In genomic region chr14:61252354-61253063, GRCh38 we compare ENCODE assay signal across 9 cellular contexts. TPM values are rescaled to one million over a fixed set of nuclear protein-coding genes. Genes with fewer than 3 reads are reported as not detected.
A peak's percentile ranks its signal among the peaks of the same experiment; 100 is the strongest.
DNase-seq lines count a peak whose midpoint lies in the region; ATAC-seq and TF ChIP-seq lines count a peak whose summit lies in the region.
"Had no signal": no experiment of that assay in that cellular context is flagged by ENCODE, and none has a peak within 500 bp of the region (broad histone marks: within the 10 kb centered on the region; RNA-seq: fewer than 3 reads in every experiment).

No MANE protein-coding gene starts in this region.

- peak overlapping the region in 1 of 7 donors; percentile 12 for H3K27ac Mint-ChIP-seq in CD4-positive, alpha-beta memory T cell
- no peak overlapping the region for H3K27ac Mint-ChIP-seq in activated CD4-positive, alpha-beta T cell treated with anti-CD3 and anti-CD28 coated beads, Interleukin-2, amount 10 ng/mL, durations not matched to agents 24 days and 14 days
- H3K27ac Mint-ChIP-seq: activated naive CD4-positive, alpha-beta T cell treated with anti-CD3 and anti-CD28 coated beads, Interleukin-2, amount 50 U/mL, for 24 hours had no signal

- no peak overlapping the region for H3K4me3 Mint-ChIP-seq in CD4-positive, alpha-beta memory T cell
- H3K4me3 Mint-ChIP-seq in activated CD4-positive, alpha-beta T cell treated with anti-CD3 and anti-CD28 coated beads, Interleukin-2, amount 10 ng/mL, durations not matched to agents 24 days and 14 days = no peak overlapping the region
- H3K4me3 Mint-ChIP-seq: activated naive CD4-positive, alpha-beta T cell treated with anti-CD3 and anti-CD28 coated beads, Interleukin-2, amount 50 U/mL, for 24 hours had no signal

- no peak overlapping the region for H3K27ac ChIP-seq in CD4-positive, alpha-beta memory T cell (ENCODE audit: low read depth, low read length)
- no peak overlapping the region for H3K27ac ChIP-seq in lung (ENCODE audit: low read depth in 1 of 2, low read length in 1 of 2)

- CTCF ChIA-PET in CD4-positive, alpha-beta memory T cell (lab: Charles Lee; ENCODE audit: partially characterized antibody) = interaction anchor here (0.7 to 3.7 kb wide), 15 partner anchors 14 to 921 kb away, joined by 3 to 40 read pairs (median 4); partner anchors contain the start of gene TMEM30B

- no peak overlapping the region for H3K4me3 ChIP-seq in CD4-positive, alpha-beta memory T cell (ENCODE audit: low read length in 2 of 2)
- H3K4me3 ChIP-seq in lung = no peak overlapping the region

- H3K9me3 ChIP-seq in CD4-positive, alpha-beta memory T cell (ENCODE audit: control insufficient read depth in 1 of 2, low read length in 2 of 2) = no peaks in the 10 kb centered on the region
- H3K9me3 ChIP-seq in lung (ENCODE audit: control insufficient read depth in 2 of 2, insufficient read depth in 1 of 2, low read length in 1 of 2) = no peaks in the 10 kb centered on the region

- DNase-seq in CD4-positive, alpha-beta memory T cell = peak; percentile 49 to 69 (median 61)
- DNase-seq in NCI-H69 (lab: John Stamatoyannopoulos, UW) = peak; percentile 95
- peak; percentile 89 for DNase-seq in activated CD4-positive, alpha-beta T cell treated with anti-CD3 and anti-CD28 coated beads, Interleukin-2, amount 10 ng/mL, durations not matched to agents 24 days and 14 days
- DNase-seq in dermis microvascular lymphatic vessel endothelial cell (ENCODE audit: low read depth in 2 of 2) = peak; percentile 75 to 89
- DNase-seq in lung (ENCODE audit: low spot score) = peak; percentile 74
- DNase-seq in stimulated activated CD8-positive, alpha-beta memory T cell treated with anti-CD3 and anti-CD28 coated beads, Interleukin-12 subunit alpha, Interleukin-12 subunit beta, amount 100 ng/mL, for 4 hours (ENCODE audit: low read depth) = peak; percentile 15

- TF ChIP-seq CTCF in lung (IDR thresholded peaks at IDR 0.05; ENCODE audit: control extremely low read depth, extremely low read depth) = peak; percentile 81

- WGBS in lung, 2 donors = 10 to 12% methylated on average over 7 of the region's 7 CpGs

- H3K27me3 ChIP-seq in CD4-positive, alpha-beta memory T cell (ENCODE audit: insufficient read depth, low read length) = peaks cover 3% of the 10 kb centered on the region
- H3K27me3 ChIP-seq in lung (ENCODE audit: control insufficient read depth, insufficient read depth) = no peaks in the 10 kb centered on the region

- POLR2A ChIA-PET in CD4-positive, alpha-beta memory T cell (lab: Charles Lee; ENCODE audit: partially characterized antibody) = no interaction called here

- peaks cover 0 to 3% (median under 1%) of the 10 kb centered on the region in 4 donors for H3K4me1 Mint-ChIP-seq in CD4-positive, alpha-beta memory T cell
- H3K4me1 Mint-ChIP-seq in activated CD4-positive, alpha-beta T cell treated with anti-CD3 and anti-CD28 coated beads, Interleukin-2, amount 10 ng/mL, durations not matched to agents 24 days and 14 days = peaks cover 15% of the 10 kb centered on the region
- H3K4me1 Mint-ChIP-seq: activated naive CD4-positive, alpha-beta T cell treated with anti-CD3 and anti-CD28 coated beads, Interleukin-2, amount 50 U/mL, for 24 hours had no signal

- no peaks in the 10 kb centered on the region for H3K9me3 Mint-ChIP-seq in CD4-positive, alpha-beta memory T cell
- H3K9me3 Mint-ChIP-seq in activated CD4-positive, alpha-beta T cell treated with anti-CD3 and anti-CD28 coated beads, Interleukin-2, amount 10 ng/mL, durations not matched to agents 24 days and 14 days = no peaks in the 10 kb centered on the region
- H3K9me3 Mint-ChIP-seq: activated naive CD4-positive, alpha-beta T cell treated with anti-CD3 and anti-CD28 coated beads, Interleukin-2, amount 50 U/mL, for 24 hours had no signal

- H3K4me1 ChIP-seq in CD4-positive, alpha-beta memory T cell (ENCODE audit: insufficient read depth, low read length) = no peaks in the 10 kb centered on the region
- no peaks in the 10 kb centered on the region for H3K4me1 ChIP-seq in lung (ENCODE audit: control insufficient read depth in 2 of 2, insufficient read depth in 2 of 2, low read length in 2 of 2)

- H3K36me3 ChIP-seq in CD4-positive, alpha-beta memory T cell (ENCODE audit: insufficient read depth, low read length) = no peaks in the 10 kb centered on the region
- H3K36me3 ChIP-seq in lung (ENCODE audit: control insufficient read depth in 2 of 2, insufficient read depth in 2 of 2, low read length in 2 of 2) = no peaks in the 10 kb centered on the region

- intact Hi-C loops in CD4-positive, alpha-beta memory T cell (cut with micrococcal nuclease) = loop anchor here (1.0 to 5.0 kb wide), 3 partner anchors 227 to 920 kb away; no protein-coding TSS in a partner anchor
- intact Hi-C loops in activated CD4-positive, alpha-beta T cell treated with anti-CD3 and anti-CD28 coated beads, Interleukin-2, amount 10 ng/mL, durations not matched to agents 24 days and 14 days (cut with micrococcal nuclease) = loop anchor here (1.0 to 2.0 kb wide), 4 partner anchors 228 to 902 kb away; no protein-coding TSS in a partner anchor

- ATAC-seq in GM19455 (IDR thresholded peaks at IDR 0.05; ENCODE audit: unreplicated experiment) = peak; percentile 93
- peak; percentile 88 for ATAC-seq in HG03521 (IDR thresholded peaks at IDR 0.05; ENCODE audit: unreplicated experiment)
- peak; percentile 98 for ATAC-seq in lung (ENCODE audit: insufficient read depth, low FRiP score)

- H3K27me3 Mint-ChIP-seq in CD4-positive, alpha-beta memory T cell = peaks cover 1 to 5% of the 10 kb centered on the region in 2 donors
- peaks cover 20% of the 10 kb centered on the region for H3K27me3 Mint-ChIP-seq in activated CD4-positive, alpha-beta T cell treated with anti-CD3 and anti-CD28 coated beads, Interleukin-2, amount 10 ng/mL, durations not matched to agents 24 days and 14 days

- H3K36me3 Mint-ChIP-seq in CD4-positive, alpha-beta memory T cell = no peaks in the 10 kb centered on the region
- H3K36me3 Mint-ChIP-seq in activated CD4-positive, alpha-beta T cell treated with anti-CD3 and anti-CD28 coated beads, Interleukin-2, amount 10 ng/mL, durations not matched to agents 24 days and 14 days (ENCODE audit: low read depth) = no peaks in the 10 kb centered on the region
- H3K36me3 Mint-ChIP-seq: activated naive CD4-positive, alpha-beta T cell treated with anti-CD3 and anti-CD28 coated beads, Interleukin-2, amount 50 U/mL, for 24 hours had no signal

RNA-seq across cellular contexts. Expression of gene TMEM30B, which starts 28.6 kb away (rescaled TPM):
- total RNA-seq in CD4-positive, alpha-beta memory T cell = 1 to 10 TPM; 2.9 to 3.0 TPM
- 1 to 10 TPM; 5.3 to 5.4 TPM for polyA plus RNA-seq in CD4-positive, alpha-beta memory T cell
- 0.44 and 0.47 TPM in 2 replicates for total RNA-seq in activated CD4-positive, alpha-beta T cell treated with anti-CD3 and anti-CD28 coated beads, Interleukin-2, amount 10 ng/mL, durations not matched to agents 24 days and 14 days
- total RNA-seq in dermis microvascular lymphatic vessel endothelial cell (0.13 and 0.38 TPM in 2 replicates), lung (10 to 100 TPM; 22.8 to 24.3 TPM)
- polyA plus RNA-seq in lung = 10 to 100 TPM; 14.4 to 17.4 TPM

Comparison
In these comparisons a context has a peak if more than half of its experiments do, and no peak if none do; other contexts are left out.
1. DNase-seq: peak in every context shown above with its lines; median percentile 95 in NCI-H69; 89 in activated CD4-positive, alpha-beta T cell treated with anti-CD3 and anti-CD28 coated beads, Interleukin-2, amount 10 ng/mL, durations not matched to agents 24 days and 14 days; 82 in dermis microvascular lymphatic vessel endothelial cell; 74 in lung; 61 in CD4-positive, alpha-beta memory T cell; 15 in stimulated activated CD8-positive, alpha-beta memory T cell treated with anti-CD3 and anti-CD28 coated beads, Interleukin-12 subunit alpha, Interleukin-12 subunit beta, amount 100 ng/mL, for 4 hours.
2. RNA of gene TMEM30B, which starts 28.6 kb away (total RNA-seq): 22.8 to 24.3 TPM in lung; 2.9 to 3.0 TPM in CD4-positive, alpha-beta memory T cell, 0.44 to 0.47 TPM in activated CD4-positive, alpha-beta T cell treated with anti-CD3 and anti-CD28 coated beads, Interleukin-2, amount 10 ng/mL, durations not matched to agents 24 days and 14 days and 0.13 to 0.38 TPM in dermis microvascular lymphatic vessel endothelial cell; every median in the first group is over 4 times any median in the second.
3. Peak in every context shown above with its lines, with median percentiles within 50 percentile points of each other: ATAC-seq.